1 cellular context compared by ENCODE assay signal in genomic region chr5:107652839-107653607, GRCh38.
TF ChIP-seq lines count a peak whose summit lies in the region.

No MANE protein-coding gene starts in this region.

TF ChIP-seq in WTC11, 78 proteins besides CTCF, POLR2A, EP300 and RAD21 (continued from another document):
- TF ChIP-seq, protein P1, sequence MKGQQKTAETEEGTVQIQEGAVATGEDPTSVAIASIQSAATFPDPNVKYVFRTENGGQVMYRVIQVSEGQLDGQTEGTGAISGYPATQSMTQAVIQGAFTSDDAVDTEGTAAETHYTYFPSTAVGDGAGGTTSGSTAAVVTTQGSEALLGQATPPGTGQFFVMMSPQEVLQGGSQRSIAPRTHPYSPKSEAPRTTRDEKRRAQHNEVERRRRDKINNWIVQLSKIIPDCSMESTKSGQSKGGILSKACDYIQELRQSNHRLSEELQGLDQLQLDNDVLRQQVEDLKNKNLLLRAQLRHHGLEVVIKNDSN (CRISPR knock-in tag; IDR thresholded peaks at IDR 0.05) = no peak
- TF ChIP-seq NFYB (CRISPR knock-in tag; conservative IDR thresholded peaks at IDR 0.05; ENCODE audit: low read depth) (no peak), OVOL2 (CRISPR knock-in tag; IDR thresholded peaks at IDR 0.05; ENCODE audit: borderline replicate concordance) (no peak), ZNF138 (CRISPR knock-in tag; conservative IDR thresholded peaks at IDR 0.05) (no peak)
- TF ChIP-seq, protein P2, sequence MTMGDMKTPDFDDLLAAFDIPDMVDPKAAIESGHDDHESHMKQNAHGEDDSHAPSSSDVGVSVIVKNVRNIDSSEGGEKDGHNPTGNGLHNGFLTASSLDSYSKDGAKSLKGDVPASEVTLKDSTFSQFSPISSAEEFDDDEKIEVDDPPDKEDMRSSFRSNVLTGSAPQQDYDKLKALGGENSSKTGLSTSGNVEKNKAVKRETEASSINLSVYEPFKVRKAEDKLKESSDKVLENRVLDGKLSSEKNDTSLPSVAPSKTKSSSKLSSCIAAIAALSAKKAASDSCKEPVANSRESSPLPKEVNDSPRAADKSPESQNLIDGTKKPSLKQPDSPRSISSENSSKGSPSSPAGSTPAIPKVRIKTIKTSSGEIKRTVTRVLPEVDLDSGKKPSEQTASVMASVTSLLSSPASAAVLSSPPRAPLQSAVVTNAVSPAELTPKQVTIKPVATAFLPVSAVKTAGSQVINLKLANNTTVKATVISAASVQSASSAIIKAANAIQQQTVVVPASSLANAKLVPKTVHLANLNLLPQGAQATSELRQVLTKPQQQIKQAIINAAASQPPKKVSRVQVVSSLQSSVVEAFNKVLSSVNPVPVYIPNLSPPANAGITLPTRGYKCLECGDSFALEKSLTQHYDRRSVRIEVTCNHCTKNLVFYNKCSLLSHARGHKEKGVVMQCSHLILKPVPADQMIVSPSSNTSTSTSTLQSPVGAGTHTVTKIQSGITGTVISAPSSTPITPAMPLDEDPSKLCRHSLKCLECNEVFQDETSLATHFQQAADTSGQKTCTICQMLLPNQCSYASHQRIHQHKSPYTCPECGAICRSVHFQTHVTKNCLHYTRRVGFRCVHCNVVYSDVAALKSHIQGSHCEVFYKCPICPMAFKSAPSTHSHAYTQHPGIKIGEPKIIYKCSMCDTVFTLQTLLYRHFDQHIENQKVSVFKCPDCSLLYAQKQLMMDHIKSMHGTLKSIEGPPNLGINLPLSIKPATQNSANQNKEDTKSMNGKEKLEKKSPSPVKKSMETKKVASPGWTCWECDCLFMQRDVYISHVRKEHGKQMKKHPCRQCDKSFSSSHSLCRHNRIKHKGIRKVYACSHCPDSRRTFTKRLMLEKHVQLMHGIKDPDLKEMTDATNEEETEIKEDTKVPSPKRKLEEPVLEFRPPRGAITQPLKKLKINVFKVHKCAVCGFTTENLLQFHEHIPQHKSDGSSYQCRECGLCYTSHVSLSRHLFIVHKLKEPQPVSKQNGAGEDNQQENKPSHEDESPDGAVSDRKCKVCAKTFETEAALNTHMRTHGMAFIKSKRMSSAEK (CRISPR knock-in tag; IDR thresholded peaks at IDR 0.05; ENCODE audit: borderline replicate concordance) = no peak
